Comparison of ENCODE assay signal across 27 cellular contexts in the genomic region with DNA sequence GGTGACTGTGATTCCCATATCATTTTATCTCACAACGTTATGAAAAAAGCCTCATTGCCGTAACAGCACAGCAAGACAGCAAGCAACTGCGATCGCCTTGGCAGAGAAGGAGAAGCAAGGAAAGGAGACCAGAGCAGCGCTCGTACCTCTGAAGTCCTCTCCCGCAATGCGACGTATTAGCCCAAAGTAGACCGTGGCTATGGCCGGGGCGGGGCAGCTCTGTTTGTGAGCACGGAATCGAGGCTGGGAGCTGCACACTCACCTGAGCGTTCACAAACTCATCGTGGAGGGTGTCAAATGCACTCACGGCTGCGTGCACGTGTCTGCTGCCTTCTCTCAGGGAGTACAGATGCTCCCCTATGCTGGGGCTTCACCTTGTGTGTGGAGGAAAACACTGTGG.
"Had no signal": no experiment of that assay in that cellular context is flagged by ENCODE, and none has a peak within 500 bp of the region (broad histone marks: within the 10 kb centered on the region; RNA-seq: fewer than 3 reads in every experiment).

No MANE protein-coding gene starts in this region.

- H3K36me3 Mint-ChIP-seq: activated CD8-positive, alpha-beta memory T cell treated with anti-CD3 and anti-CD28 coated beads, Interleukin-2, amount 10 ng/mL, durations not matched to agents 7 days and 5 days; activated naive CD4-positive, alpha-beta T cell treated with anti-CD3 and anti-CD28 coated beads, Interleukin-2, amount 10 ng/mL, durations not matched to agents 7 days and 5 days; activated naive CD8-positive, alpha-beta T cell had no signal

- H3K27ac Mint-ChIP-seq: activated CD4-positive, alpha-beta memory T cell treated with anti-CD3 and anti-CD28 coated beads, Interleukin-2, amount 10 ng/mL, durations not matched to agents 7 days and 5 days; activated CD8-positive, alpha-beta memory T cell treated with anti-CD3 and anti-CD28 coated beads, Interleukin-2, amount 10 ng/mL, durations not matched to agents 7 days and 5 days; activated naive CD4-positive, alpha-beta T cell treated with anti-CD3 and anti-CD28 coated beads, Interleukin-2, amount 10 ng/mL, durations not matched to agents 7 days and 5 days; activated naive CD8-positive, alpha-beta T cell; activated naive CD8-positive, alpha-beta T cell treated with anti-CD3 and anti-CD28 coated beads, Interleukin-2, amount 50 U/mL, for 24 hours had no signal

- DNase-seq: activated CD4-positive, alpha-beta memory T cell treated with anti-CD3 and anti-CD28 coated beads, Interleukin-2, amount 10 ng/mL, durations not matched to agents 7 days and 5 days; activated CD4-positive, alpha-beta T cell treated with anti-CD3 and anti-CD28 coated beads for 1 hour; activated CD4-positive, alpha-beta T cell treated with anti-CD3 and anti-CD28 coated beads for 48 hours; activated CD4-positive, CD25-positive, alpha-beta regulatory T cell; activated CD8-positive, alpha-beta memory T cell treated with anti-CD3 and anti-CD28 coated beads for 24 hours; activated CD8-positive, alpha-beta memory T cell treated with anti-CD3 and anti-CD28 coated beads, Interleukin-2, amount 10 ng/mL, durations not matched to agents 7 days and 5 days; activated CD8-positive, alpha-beta memory T cell treated with anti-CD3 and anti-CD28 coated beads, Interleukin-2, amount 50 U/mL, for 48 hours; activated effector memory CD4-positive, alpha-beta T cell treated with Interleukin-2 at 50 U/mL for 16 hours; activated naive CD4-positive, alpha-beta T cell treated with anti-CD3 and anti-CD28 coated beads, Interleukin-2, amount 10 ng/mL, durations not matched to agents 7 days and 5 days; activated naive CD8-positive, alpha-beta T cell treated with anti-CD3 and anti-CD28 coated beads, Interleukin-2, amount 50 U/mL, for 24 hours; activated T-cell treated with anti-CD3 and anti-CD28 coated beads, Interleukin-2, amount 50 U/mL, for 48 hours; anterior cingulate cortex; brain microvascular endothelial cell; IMR-90; NCI-H1105; NCI-H1417 treated with DMSO at 0.1 percent for 48 hours; NCI-H187 treated with DMSO at 0.1 percent for 48 hours; NCI-H2081; NCI-H226; NCI-H446 treated with DMSO at 0.1 percent for 48 hours; NCI-H524 treated with DMSO at 0.1 percent for 48 hours; T1000; WERI-Rb-1 had no signal

- H3K36me3 ChIP-seq: brain microvascular endothelial cell, WERI-Rb-1 had no signal

- FAIRE-seq: K562 had no signal

- H3K4me3 ChIP-seq: K562, SK-N-MC had no signal

- H3K27me3 ChIP-seq: brain microvascular endothelial cell had no signal

- H3K4me3 Mint-ChIP-seq: activated CD4-positive, alpha-beta memory T cell treated with anti-CD3 and anti-CD28 coated beads, Interleukin-2, amount 10 ng/mL, durations not matched to agents 7 days and 5 days; activated CD8-positive, alpha-beta memory T cell treated with anti-CD3 and anti-CD28 coated beads, Interleukin-2, amount 10 ng/mL, durations not matched to agents 7 days and 5 days; activated naive CD4-positive, alpha-beta T cell treated with anti-CD3 and anti-CD28 coated beads, Interleukin-2, amount 10 ng/mL, durations not matched to agents 7 days and 5 days; activated naive CD8-positive, alpha-beta T cell; activated naive CD8-positive, alpha-beta T cell treated with anti-CD3 and anti-CD28 coated beads, Interleukin-2, amount 50 U/mL, for 24 hours had no signal

- H3K9me3 Mint-ChIP-seq: activated CD4-positive, alpha-beta memory T cell treated with anti-CD3 and anti-CD28 coated beads, Interleukin-2, amount 10 ng/mL, durations not matched to agents 7 days and 5 days; activated naive CD4-positive, alpha-beta T cell treated with anti-CD3 and anti-CD28 coated beads, Interleukin-2, amount 10 ng/mL, durations not matched to agents 7 days and 5 days; activated naive CD8-positive, alpha-beta T cell treated with anti-CD3 and anti-CD28 coated beads, Interleukin-2, amount 50 U/mL, for 24 hours had no signal

- ATAC-seq: activated CD8-positive, alpha-beta memory T cell treated with anti-CD3 and anti-CD28 coated beads, Interleukin-2, amount 10 ng/mL, durations not matched to agents 7 days and 5 days; activated naive CD8-positive, alpha-beta T cell treated with anti-CD3 and anti-CD28 coated beads, Interleukin-2, amount 50 U/mL, for 24 hours; K562; Panc1 had no signal

- H3K4me1 Mint-ChIP-seq: activated CD4-positive, alpha-beta memory T cell treated with anti-CD3 and anti-CD28 coated beads, Interleukin-2, amount 10 ng/mL, durations not matched to agents 7 days and 5 days; activated CD8-positive, alpha-beta memory T cell treated with anti-CD3 and anti-CD28 coated beads, Interleukin-2, amount 10 ng/mL, durations not matched to agents 7 days and 5 days; activated naive CD4-positive, alpha-beta T cell treated with anti-CD3 and anti-CD28 coated beads, Interleukin-2, amount 10 ng/mL, durations not matched to agents 7 days and 5 days; activated naive CD8-positive, alpha-beta T cell treated with anti-CD3 and anti-CD28 coated beads, Interleukin-2, amount 50 U/mL, for 24 hours had no signal

- H3K27me3 Mint-ChIP-seq: activated naive CD4-positive, alpha-beta T cell treated with anti-CD3 and anti-CD28 coated beads, Interleukin-2, amount 10 ng/mL, durations not matched to agents 7 days and 5 days had no signal

- H3K27ac ChIP-seq: brain microvascular endothelial cell, SK-N-MC, WERI-Rb-1 had no signal
